In the genomic region with DNA sequence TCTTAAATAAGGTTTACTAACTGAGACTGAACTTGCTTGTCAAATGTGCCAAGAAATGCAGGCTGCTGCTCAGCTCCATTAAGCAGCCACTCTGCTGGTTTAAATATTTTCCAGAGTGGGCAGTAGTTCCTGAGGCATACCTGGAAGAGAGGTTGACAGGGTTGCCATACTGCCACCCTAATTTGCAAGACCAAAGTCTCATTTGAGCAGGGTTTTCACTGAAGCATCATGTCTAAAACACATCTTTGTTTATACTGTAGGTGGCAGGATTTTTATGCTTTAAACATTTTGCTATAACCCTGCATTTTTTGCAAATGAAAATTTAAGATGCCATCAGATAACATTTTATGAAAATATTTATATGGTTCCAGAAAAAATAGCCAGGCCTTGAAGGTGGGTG, we compare ENCODE assay signal across 17 cellular contexts.
DNase-seq lines count a peak whose midpoint lies in the region; ATAC-seq and TF ChIP-seq lines count a peak whose summit lies in the region.
"Had no signal": no experiment of that assay in that cellular context is flagged by ENCODE, and none has a peak within 500 bp of the region (broad histone marks: within the 10 kb centered on the region; RNA-seq: fewer than 3 reads in every experiment).

No MANE protein-coding gene starts in this region.

- H3K9me2 ChIP-seq in HCT116 (ENCODE audit: insufficient read depth), result no peaks in the 10 kb centered on the region

- H3K79me2 ChIP-seq in HCT116 (ENCODE audit: insufficient read depth, low read length), result no peaks in the 10 kb centered on the region

- H3K9me3 ChIP-seq in HCT116 (ENCODE audit: control insufficient read depth in 1 of 2, insufficient read depth in 1 of 2, low read depth in 1 of 2, low read length in 2 of 2) (no peaks in the 10 kb centered on the region), Panc1 (ENCODE audit: control insufficient read depth, insufficient read depth, low read depth, low read length) (no peaks in the 10 kb centered on the region), upper lobe of right lung (no peaks in the 10 kb centered on the region)
- H3K9me3 ChIP-seq: ascending aorta had no signal

- intact Hi-C loops in HCT116 (cut with micrococcal nuclease) (no loop called here), Panc1 (cut with micrococcal nuclease; ENCODE audit: unreplicated experiment) (no loop called here), upper lobe of right lung (cut with DNase I) (no loop called here)

- H3K27ac ChIP-seq in HCT116 (ENCODE audit: low read depth, low read length), result no peak overlapping the region
- no peak overlapping the region for H3K27ac ChIP-seq in Panc1 (ENCODE audit: low read length)
- no peak overlapping the region for H3K27ac ChIP-seq in upper lobe of right lung
- no peak overlapping the region for H3K27ac ChIP-seq in caudate nucleus (ENCODE audit: low read depth, low read length)
- H3K27ac ChIP-seq: ascending aorta had no signal

- no peak for DNase-seq in HCT116 (ENCODE audit: low read depth, low spot score)
- DNase-seq in Panc1 (ENCODE audit: low read depth, low spot score), result no peak
- DNase-seq in epithelial cell of proximal tubule (ENCODE audit: low read depth), result no peak
- peak; percentile 21 for DNase-seq in renal cortical epithelial cell (ENCODE audit: low read depth)
- DNase-seq in NCI-H345 (lab: John Stamatoyannopoulos, UW), result no peak
- DNase-seq in upper lobe of right lung, result no peak
- DNase-seq in caudate nucleus (lab: John Stamatoyannopoulos, UW), result no peak
- DNase-seq: activated CD4-positive, alpha-beta T cell treated with anti-CD3 and anti-CD28 coated beads, Interleukin-2, amount 50 U/mL, for 4 hours; activated naive CD4-positive, alpha-beta T cell; activated T-cell treated with anti-CD3 and anti-CD28 coated beads for 4 hours; erythroblast; MM.1S; NCI-H1694 treated with DMSO at 0.1 percent for 48 hours; NK-92 treated with Interleukin-12 subunit alpha and Interleukin-12 subunit beta, amount 100 ng/mL, for 24 hours; stimulated activated CD4-positive, alpha-beta T cell treated with anti-CD3 and anti-CD28 coated beads, Interleukin-4, amount 100 ng/mL, for 4 hours; substantia nigra had no signal

- RAD21 ChIA-PET in HCT116 (lab: Charles Lee; ENCODE audit: low non-redundant PET in 1 of 2, low total read pairs in 2 of 2, uncharacterized antibody in 2 of 2, unreplicated experiment in 2 of 2), result no interaction called here

- H3K4me1 ChIP-seq in HCT116 (ENCODE audit: control insufficient read depth in 1 of 2, insufficient read depth in 2 of 2, low read length in 2 of 2) (no peaks in the 10 kb centered on the region), Panc1 (ENCODE audit: control insufficient read depth, insufficient read depth, low read length) (no peaks in the 10 kb centered on the region), upper lobe of right lung (no peaks in the 10 kb centered on the region)
- H3K4me1 ChIP-seq: ascending aorta had no signal

- TF ChIP-seq CTCF in HCT116 (IDR thresholded peaks at IDR 0.05 in 2 of 3, conservative IDR thresholded peaks at IDR 0.05 in 1 of 3; ENCODE audit: borderline replicate concordance in 1 of 3, insufficient read depth in 1 of 3, low read depth in 2 of 3, low read length in 2 of 3), result peak in 1 of 3 experiments; percentile 38; a peak in 2 of 6 replicates
- TF ChIP-seq CTCF in Panc1 (IDR thresholded peaks at IDR 0.05), result peak; percentile 12; the same call in 1 of the 2 replicates
- peak; percentile 28 for TF ChIP-seq CTCF in epithelial cell of proximal tubule (conservative IDR thresholded peaks at IDR 0.05; ENCODE audit: low read depth, low read length)
- no peak for TF ChIP-seq CTCF in upper lobe of right lung (IDR thresholded peaks at IDR 0.05)

- H3K4me2 ChIP-seq in HCT116 (ENCODE audit: low read length), result no peak overlapping the region

- no peaks in the 10 kb centered on the region for H4K20me1 ChIP-seq in HCT116 (ENCODE audit: insufficient read depth)

- H3K4me3 ChIP-seq in HCT116 (replicated peaks in 1 of 2; ENCODE audit: low read depth in 1 of 2, low read length in 2 of 2) (no peak overlapping the region), Panc1 (ENCODE audit: low read depth in 2 of 2, low read length in 2 of 2) (no peak overlapping the region), epithelial cell of proximal tubule (ENCODE audit: low read depth, low read length) (no peak overlapping the region), upper lobe of right lung (no peak overlapping the region)
- H3K4me3 ChIP-seq: ascending aorta had no signal

- TF ChIP-seq POLR2A in HCT116 (IDR thresholded peaks at IDR 0.05; ENCODE audit: borderline replicate concordance, extremely low read depth, insufficient read depth, insufficient read length), result no peak

- H2AFZ ChIP-seq in HCT116 (ENCODE audit: low read depth, low read length, poor library complexity, severe bottlenecking), result no peak overlapping the region

- CTCF ChIA-PET in HCT116 (lab: Charles Lee), result no interaction called here
- CTCF ChIA-PET in Panc1 (lab: Charles Lee), result no interaction called here

- POLR2A ChIA-PET in HCT116 (lab: Charles Lee), result no interaction called here
- POLR2A ChIA-PET in Panc1 (lab: Charles Lee), result no interaction called here

- in situ Hi-C loops in Panc1 (cut with HindIII; ENCODE audit: low pct_unique_long_range_greater_than_20kb, low sequenced_read_pairs), result no loop called here

- TF ChIP-seq RAD21 in HCT116 (IDR thresholded peaks at IDR 0.05; ENCODE audit: low read depth), result peak; percentile 24; the same call in 1 of the 2 replicates

- H3K9ac ChIP-seq in HCT116 (ENCODE audit: low read length), result no peak overlapping the region

- BruUV-seq in HCT116 (replicated peaks; lab: Mats Ljungman, UMichigan) (no TSS peak), Panc1 (replicated peaks; lab: Mats Ljungman, UMichigan) (no TSS peak)

- H3K36me3 ChIP-seq in HCT116 (ENCODE audit: control insufficient read depth in 1 of 2, insufficient read depth in 2 of 2, low read length in 2 of 2) (no peaks in the 10 kb centered on the region), Panc1 (ENCODE audit: control insufficient read depth, insufficient read depth, low read length) (no peaks in the 10 kb centered on the region), upper lobe of right lung (no peaks in the 10 kb centered on the region)
- H3K36me3 ChIP-seq: ascending aorta had no signal

- no peak for ATAC-seq in HCT116
- no peak for ATAC-seq in Panc1
- ATAC-seq in upper lobe of right lung, result no peak

- H3K27me3 ChIP-seq in HCT116 (ENCODE audit: insufficient read depth, low read length) (no peaks in the 10 kb centered on the region), Panc1 (ENCODE audit: control insufficient read depth, insufficient read depth, low read length) (no peaks in the 10 kb centered on the region), upper lobe of right lung (no peaks in the 10 kb centered on the region)
- H3K27me3 ChIP-seq: ascending aorta had no signal

TF ChIP-seq in HCT116, 20 proteins besides CTCF, POLR2A, EP300 and RAD21 (continues in another document):
- no peak for TF ChIP-seq EZH2phosphoT487 (IDR thresholded peaks at IDR 0.05; ENCODE audit: borderline replicate concordance)
- no peak for TF ChIP-seq YY1 (IDR thresholded peaks at IDR 0.05; ENCODE audit: extremely low read depth, insufficient replicate concordance, low read depth, low read length)
- TF ChIP-seq, protein P1, sequence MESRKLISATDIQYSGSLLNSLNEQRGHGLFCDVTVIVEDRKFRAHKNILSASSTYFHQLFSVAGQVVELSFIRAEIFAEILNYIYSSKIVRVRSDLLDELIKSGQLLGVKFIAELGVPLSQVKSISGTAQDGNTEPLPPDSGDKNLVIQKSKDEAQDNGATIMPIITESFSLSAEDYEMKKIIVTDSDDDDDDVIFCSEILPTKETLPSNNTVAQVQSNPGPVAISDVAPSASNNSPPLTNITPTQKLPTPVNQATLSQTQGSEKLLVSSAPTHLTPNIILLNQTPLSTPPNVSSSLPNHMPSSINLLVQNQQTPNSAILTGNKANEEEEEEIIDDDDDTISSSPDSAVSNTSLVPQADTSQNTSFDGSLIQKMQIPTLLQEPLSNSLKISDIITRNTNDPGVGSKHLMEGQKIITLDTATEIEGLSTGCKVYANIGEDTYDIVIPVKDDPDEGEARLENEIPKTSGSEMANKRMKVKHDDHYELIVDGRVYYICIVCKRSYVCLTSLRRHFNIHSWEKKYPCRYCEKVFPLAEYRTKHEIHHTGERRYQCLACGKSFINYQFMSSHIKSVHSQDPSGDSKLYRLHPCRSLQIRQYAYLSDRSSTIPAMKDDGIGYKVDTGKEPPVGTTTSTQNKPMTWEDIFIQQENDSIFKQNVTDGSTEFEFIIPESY (IDR thresholded peaks at IDR 0.05; ENCODE audit: extremely low read depth, insufficient replicate concordance, low read length), result no peak
- no peak for TF ChIP-seq JUND (IDR thresholded peaks at IDR 0.05)
- TF ChIP-seq CBX3 (IDR thresholded peaks at IDR 0.05; ENCODE audit: low read depth), result no peak
- no peak for TF ChIP-seq POLR2AphosphoS5 (IDR thresholded peaks at IDR 0.05; ENCODE audit: low read depth, low read length)
- TF ChIP-seq EZH2 (IDR thresholded peaks at IDR 0.05), result no peak
- TF ChIP-seq ZNF274 (IDR thresholded peaks at IDR 0.05; ENCODE audit: low read depth, low read length), result no peak
- TF ChIP-seq FOSL1 (IDR thresholded peaks at IDR 0.05; ENCODE audit: low read depth), result no peak
- no peak for TF ChIP-seq EGR1 (IDR thresholded peaks at IDR 0.05; ENCODE audit: low read depth)
- no peak for TF ChIP-seq ZFX (IDR thresholded peaks at IDR 0.05)
- no peak for TF ChIP-seq SP1 (IDR thresholded peaks at IDR 0.05; ENCODE audit: low read depth)
- TF ChIP-seq, protein P2, sequence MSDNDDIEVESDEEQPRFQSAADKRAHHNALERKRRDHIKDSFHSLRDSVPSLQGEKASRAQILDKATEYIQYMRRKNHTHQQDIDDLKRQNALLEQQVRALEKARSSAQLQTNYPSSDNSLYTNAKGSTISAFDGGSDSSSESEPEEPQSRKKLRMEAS (IDR thresholded peaks at IDR 0.05), result no peak
- TF ChIP-seq ELF1 (IDR thresholded peaks at IDR 0.05; ENCODE audit: borderline replicate concordance, low read depth), result no peak
